ENCODE assay signal across 8 cellular contexts in the genomic region with DNA sequence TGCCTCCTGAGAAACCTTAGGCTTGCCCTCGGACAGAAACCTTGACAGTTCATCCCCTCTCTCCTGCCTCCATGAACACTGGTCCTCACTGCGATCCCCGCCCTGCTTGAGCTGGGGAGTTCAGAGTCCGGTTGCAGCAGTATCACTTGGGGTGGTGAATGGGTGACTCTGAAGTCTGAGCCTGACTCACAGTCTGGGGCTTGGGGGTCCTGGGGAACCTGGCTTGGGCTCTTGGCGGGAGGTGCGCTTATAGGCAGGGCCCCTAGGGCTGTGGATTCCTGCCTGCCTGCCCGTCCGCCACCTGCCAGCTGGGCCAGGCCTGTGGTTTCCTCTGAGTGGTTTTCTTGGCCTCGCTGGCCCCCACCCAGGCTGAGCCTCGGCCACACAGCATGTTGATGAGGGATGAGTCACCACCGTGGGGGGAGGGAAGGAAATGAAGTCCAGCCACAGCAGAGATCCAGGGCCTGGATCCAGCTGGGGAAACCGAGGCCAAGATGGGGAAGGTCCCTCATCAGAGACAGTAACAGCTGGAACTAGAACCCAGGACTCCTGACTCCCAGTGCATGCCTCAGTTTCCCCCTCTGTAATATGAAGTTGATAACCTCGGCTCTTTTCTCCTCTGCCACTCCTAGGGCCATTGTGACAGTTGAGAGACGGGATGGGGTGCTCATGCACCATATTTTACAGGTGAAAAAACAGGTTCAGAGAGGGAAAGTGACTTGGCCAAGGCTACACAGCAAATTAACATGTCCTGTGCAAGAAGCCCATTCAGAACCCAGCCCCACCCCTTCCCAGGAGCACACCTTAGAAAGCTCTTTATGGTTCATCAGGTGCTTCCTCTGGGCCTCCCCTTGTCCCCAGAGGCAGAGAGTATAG. TPM values are rescaled to one million over a fixed set of nuclear protein-coding genes. Genes with fewer than 3 reads are reported as not detected.
A peak's percentile ranks its signal among the peaks of the same experiment; 100 is the strongest.
DNase-seq lines count a peak whose midpoint lies in the region; ATAC-seq and TF ChIP-seq lines count a peak whose summit lies in the region.

No MANE protein-coding gene starts in this region.

- H3K27me3 ChIP-seq in MM.1S (replicated peaks; ENCODE audit: insufficient read depth, low read length) (peaks cover 32% of the 10 kb centered on the region), heart left ventricle (no peaks in the 10 kb centered on the region)

- H2AFZ ChIP-seq in MM.1S (ENCODE audit: low read length), result no peak overlapping the region

- H3K36me3 ChIP-seq in MM.1S (replicated peaks; ENCODE audit: insufficient read depth, low read length) (no peaks in the 10 kb centered on the region), heart left ventricle (no peaks in the 10 kb centered on the region)

- no peak overlapping the region for H3K4me3 ChIP-seq in MM.1S (ENCODE audit: low read length)
- no peak overlapping the region for H3K4me3 ChIP-seq in heart left ventricle
- H3K4me3 ChIP-seq in skeletal muscle cell (ENCODE audit: low read depth, low read length), result no peak overlapping the region

- H3K4me1 ChIP-seq in MM.1S (ENCODE audit: low read length) (peaks cover 26% of the 10 kb centered on the region), heart left ventricle (peaks cover 0 to 73% (median 32%) of the 10 kb centered on the region in 12 donors)

- no peaks in the 10 kb centered on the region for H3K9me2 ChIP-seq in MM.1S (replicated peaks; ENCODE audit: insufficient read depth, low read length)

- H3K27ac ChIP-seq in MM.1S (ENCODE audit: low read length) (no peak overlapping the region), heart left ventricle (peak overlapping the region in 9 of 12 donors; percentile 6 to 89 (median 65))

- no peaks in the 10 kb centered on the region for H3K79me2 ChIP-seq in MM.1S (ENCODE audit: low read length)

- H3K9ac ChIP-seq in MM.1S (ENCODE audit: low read length), result no peak overlapping the region

- peak; percentile 95 for DNase-seq in GM03348 (ENCODE audit: low spot score)
- DNase-seq in MM.1S, result peak; percentile 86
- DNase-seq in heart left ventricle, result peak; percentile 84 to 92 (median 89)
- peak; percentile 62 for DNase-seq in skeletal muscle cell (ENCODE audit: low read depth)
- no peak for DNase-seq in stimulated activated CD4-positive, alpha-beta T cell treated with anti-CD3 and anti-CD28 coated beads, Interleukin-4, amount 100 ng/mL, for 1 hour
- DNase-seq in NCI-H2081 (lab: John Stamatoyannopoulos, UW), result no peak

- ATAC-seq in GM21717 (IDR thresholded peaks at IDR 0.05; ENCODE audit: unreplicated experiment) (peak; percentile 56), heart left ventricle (peak; percentile 66 to 86 (median 85))
- ATAC-seq in activated T-helper 17 cell treated with anti-CD3 and anti-CD28 coated beads, Interleukin-2, amount 50 U/mL, for 72 hours (replicated peaks), result peak; percentile 79

- H3F3A ChIP-seq in MM.1S (ENCODE audit: insufficient read depth, low read length), result no peaks in the 10 kb centered on the region

- H3K9me3 ChIP-seq in MM.1S (replicated peaks; ENCODE audit: insufficient read depth, low read length), result no peaks in the 10 kb centered on the region
- no peaks in the 10 kb centered on the region for H3K9me3 ChIP-seq in heart left ventricle

- intact Hi-C loops in heart left ventricle (cut with DNase I), result loop anchor here in 1 of 10 donors (10.0 kb wide), 1 partner anchor 619 kb away; no protein-coding TSS in a partner anchor

- H3K27me3 Mint-ChIP-seq in activated T-helper 17 cell treated with anti-CD3 and anti-CD28 coated beads, Interleukin-2, amount 50 U/mL, for 72 hours, result no peaks in the 10 kb centered on the region

- no peaks in the 10 kb centered on the region for H3K4me1 Mint-ChIP-seq in activated T-helper 17 cell treated with anti-CD3 and anti-CD28 coated beads, Interleukin-2, amount 50 U/mL, for 72 hours

- H3K9me3 Mint-ChIP-seq in activated T-helper 17 cell treated with anti-CD3 and anti-CD28 coated beads, Interleukin-2, amount 50 U/mL, for 72 hours, result no peaks in the 10 kb centered on the region

- 43 to 48% (median 46%) methylated on average over 14 of the region's 14 CpGs for WGBS in heart left ventricle, 4 donors

- H3K27ac Mint-ChIP-seq in activated T-helper 17 cell treated with anti-CD3 and anti-CD28 coated beads, Interleukin-2, amount 50 U/mL, for 72 hours, result no peak overlapping the region

- H3K36me3 Mint-ChIP-seq in activated T-helper 17 cell treated with anti-CD3 and anti-CD28 coated beads, Interleukin-2, amount 50 U/mL, for 72 hours (ENCODE audit: low read depth), result no peaks in the 10 kb centered on the region

- H3K4me3 Mint-ChIP-seq in activated T-helper 17 cell treated with anti-CD3 and anti-CD28 coated beads, Interleukin-2, amount 50 U/mL, for 72 hours, result no peak overlapping the region

- no peaks in the 10 kb centered on the region for H4K20me1 ChIP-seq in MM.1S (ENCODE audit: insufficient read depth, low read length)

- no peak for TF ChIP-seq CTCF in MM.1S (IDR thresholded peaks at IDR 0.05; ENCODE audit: low read length)
- no peak for TF ChIP-seq CTCF in heart left ventricle (IDR thresholded peaks at IDR 0.05)

- TF ChIP-seq POLR2A in heart left ventricle (IDR thresholded peaks at IDR 0.05), result no peak

- peak overlapping the region; percentile 62 for H3K4me2 ChIP-seq in MM.1S (ENCODE audit: low read depth, low read length)

RNA-seq across cellular contexts. Expression of gene FOXS1, which starts 9.2 kb away (rescaled TPM):
- total RNA-seq in activated T-helper 17 cell treated with anti-CD3 and anti-CD28 coated beads, Interleukin-2, amount 50 U/mL, for 72 hours, result not detected
- total RNA-seq in heart left ventricle, result 1 to 10 TPM; 1.9 to 6.0 (median 3.7) TPM
- polyA plus RNA-seq in heart left ventricle, result 1 to 10 TPM; 2.5 to 4.9 TPM

RNA-seq across cellular contexts. Expression of gene MYLK2, which starts 17.1 kb away (rescaled TPM):
- total RNA-seq in activated T-helper 17 cell treated with anti-CD3 and anti-CD28 coated beads, Interleukin-2, amount 50 U/mL, for 72 hours, result under 1 TPM; 0.40 to 0.86 TPM
- under 1 TPM in 8 of 9 donors, not detected in 1; 0.10 to 0.76 (median 0.17) TPM for total RNA-seq in heart left ventricle
- under 1 TPM; 0.15 to 0.23 TPM for polyA plus RNA-seq in heart left ventricle

RNA-seq across cellular contexts. Expression of gene DUSP15, which starts 34.1 kb away (rescaled TPM):
- total RNA-seq in activated T-helper 17 cell treated with anti-CD3 and anti-CD28 coated beads, Interleukin-2, amount 50 U/mL, for 72 hours, result not detected
- 1 to 10 TPM; 1.0 to 7.4 (median 3.0) TPM for total RNA-seq in heart left ventricle
- polyA plus RNA-seq in heart left ventricle, result 1 to 10 TPM in 1 of 2 donors, under 1 TPM in 1; 0.68 to 5.4 TPM

RNA-seq across cellular contexts. Expression of gene TTLL9, which starts 34.2 kb away (rescaled TPM):
- not detected for total RNA-seq in activated T-helper 17 cell treated with anti-CD3 and anti-CD28 coated beads, Interleukin-2, amount 50 U/mL, for 72 hours
- not detected for total RNA-seq in heart left ventricle
- polyA plus RNA-seq in heart left ventricle, result not detected

Comparison
In these comparisons a context has a peak if more than half of its experiments do, and no peak if none do; other contexts are left out.
1. DNase-seq: peak in GM03348 (single experiment), MM.1S (single experiment), heart left ventricle (5 of 5) and skeletal muscle cell (single experiment); none in stimulated activated CD4-positive, alpha-beta T cell treated with anti-CD3 and anti-CD28 coated beads, Interleukin-4, amount 100 ng/mL, for 1 hour (single experiment) and NCI-H2081 (0 of 2).
2. Peak in every context shown above with its lines, with median percentiles within 50 percentile points of each other: ATAC-seq.